Comparison of ENCODE assay signal across 10 cellular contexts in genomic region chr17:51029142-51029541, GRCh38.
DNase-seq lines count a peak whose midpoint lies in the region; ATAC-seq lines count a peak whose summit lies in the region.
"Had no signal": no experiment of that assay in that cellular context is flagged by ENCODE, and none has a peak within 500 bp of the region (broad histone marks: within the 10 kb centered on the region; RNA-seq: fewer than 3 reads in every experiment).

No MANE protein-coding gene starts in this region.

- H3K4me1 Mint-ChIP-seq in stimulated activated naive CD8-positive, alpha-beta T cell treated with anti-CD3 and anti-CD28 coated beads, Interleukin-15, Interleukin-2, amounts not matched to agents 100 ng/mL and 50 ng/mL, for 24 hours (ENCODE audit: low read depth), result peaks cover 25% of the 10 kb centered on the region
- peaks cover 20% of the 10 kb centered on the region for H3K4me1 Mint-ChIP-seq in activated naive CD8-positive, alpha-beta T cell treated with anti-CD3 and anti-CD28 coated beads, Interleukin-2, amount 10 ng/mL, durations not matched to agents 7 days and 5 days

- no peaks in the 10 kb centered on the region for H3K27me3 Mint-ChIP-seq in stimulated activated naive CD8-positive, alpha-beta T cell treated with anti-CD3 and anti-CD28 coated beads, Interleukin-15, Interleukin-2, amounts not matched to agents 100 ng/mL and 50 ng/mL, for 24 hours
- H3K27me3 Mint-ChIP-seq in activated naive CD8-positive, alpha-beta T cell treated with anti-CD3 and anti-CD28 coated beads, Interleukin-2, amount 10 ng/mL, durations not matched to agents 7 days and 5 days, result no peaks in the 10 kb centered on the region

- POLR2A ChIA-PET in activated naive CD8-positive, alpha-beta T cell treated with anti-CD3 and anti-CD28 coated beads, Interleukin-2, amount 10 ng/mL, durations not matched to agents 7 days and 5 days (lab: Charles Lee), result no interaction called here

- H3K36me3 Mint-ChIP-seq in stimulated activated naive CD8-positive, alpha-beta T cell treated with anti-CD3 and anti-CD28 coated beads, Interleukin-15, Interleukin-2, amounts not matched to agents 100 ng/mL and 50 ng/mL, for 24 hours (ENCODE audit: low read depth), result peaks cover 15% of the 10 kb centered on the region
- peaks cover 7% of the 10 kb centered on the region for H3K36me3 Mint-ChIP-seq in activated naive CD8-positive, alpha-beta T cell treated with anti-CD3 and anti-CD28 coated beads, Interleukin-2, amount 10 ng/mL, durations not matched to agents 7 days and 5 days

- H3K27ac Mint-ChIP-seq in stimulated activated naive CD8-positive, alpha-beta T cell treated with anti-CD3 and anti-CD28 coated beads, Interleukin-15, Interleukin-2, amounts not matched to agents 100 ng/mL and 50 ng/mL, for 24 hours, result peak overlapping the region; percentile 45
- H3K27ac Mint-ChIP-seq in activated naive CD8-positive, alpha-beta T cell treated with anti-CD3 and anti-CD28 coated beads, Interleukin-2, amount 10 ng/mL, durations not matched to agents 7 days and 5 days, result peak overlapping the region; percentile 90

- ATAC-seq in stimulated activated naive CD8-positive, alpha-beta T cell treated with anti-CD3 and anti-CD28 coated beads, Interleukin-15, Interleukin-2, amounts not matched to agents 100 U/mL and 50 U/mL, for 24 hours, result no peak
- ATAC-seq in activated naive CD8-positive, alpha-beta T cell treated with anti-CD3 and anti-CD28 coated beads, Interleukin-2, amount 10 ng/mL, durations not matched to agents 7 days and 5 days (ENCODE audit: low read depth), result no peak
- ATAC-seq in HG03432 (IDR thresholded peaks at IDR 0.05; ENCODE audit: unreplicated experiment) (no peak), HG02623 (IDR thresholded peaks at IDR 0.05; ENCODE audit: unreplicated experiment) (no peak)

- H3K4me1 ChIP-seq in muscle layer of duodenum (ENCODE audit: control insufficient read depth in 1 of 2, insufficient read depth in 2 of 2, low read length in 2 of 2), result peaks cover 5 to 7% of the 10 kb centered on the region in 2 donors

- DNase-seq in stimulated activated naive CD8-positive, alpha-beta T cell treated with anti-CD3 and anti-CD28 coated beads, Interleukin-15, Interleukin-2, amounts not matched to agents 100 U/mL and 50 U/mL, for 24 hours, result no peak
- DNase-seq in activated naive CD8-positive, alpha-beta T cell treated with anti-CD3 and anti-CD28 coated beads, Interleukin-2, amount 10 ng/mL, durations not matched to agents 7 days and 5 days, result no peak
- DNase-seq in posterior cingulate gyrus, result no peak
- no peak for DNase-seq in activated CD4-positive, CD25-positive, alpha-beta regulatory T cell (lab: John Stamatoyannopoulos, UW)
- DNase-seq: glutamatergic neuron had no signal

- intact Hi-C loops in posterior cingulate gyrus (cut with DNase I), result no loop called here

- H3K27me3 ChIP-seq in muscle layer of duodenum (ENCODE audit: low read depth, low read length), result no peaks in the 10 kb centered on the region
- H3K27me3 ChIP-seq: SJSA1 had no signal

- no peaks in the 10 kb centered on the region for H3K9me3 Mint-ChIP-seq in stimulated activated naive CD8-positive, alpha-beta T cell treated with anti-CD3 and anti-CD28 coated beads, Interleukin-15, Interleukin-2, amounts not matched to agents 100 ng/mL and 50 ng/mL, for 24 hours
- H3K9me3 Mint-ChIP-seq in activated naive CD8-positive, alpha-beta T cell treated with anti-CD3 and anti-CD28 coated beads, Interleukin-2, amount 10 ng/mL, durations not matched to agents 7 days and 5 days, result no peaks in the 10 kb centered on the region

- no peaks in the 10 kb centered on the region for H3K9me3 ChIP-seq in muscle layer of duodenum (ENCODE audit: control insufficient read depth in 1 of 2, low read length in 2 of 2)
- H3K9me3 ChIP-seq: SJSA1 had no signal

- peak overlapping the region; percentile 35 for H3K4me3 Mint-ChIP-seq in stimulated activated naive CD8-positive, alpha-beta T cell treated with anti-CD3 and anti-CD28 coated beads, Interleukin-15, Interleukin-2, amounts not matched to agents 100 ng/mL and 50 ng/mL, for 24 hours
- H3K4me3 Mint-ChIP-seq in activated naive CD8-positive, alpha-beta T cell treated with anti-CD3 and anti-CD28 coated beads, Interleukin-2, amount 10 ng/mL, durations not matched to agents 7 days and 5 days, result peak overlapping the region; percentile 79

- H3K36me3 ChIP-seq in muscle layer of duodenum (ENCODE audit: control insufficient read depth in 1 of 2, insufficient read depth in 2 of 2, low read length in 2 of 2), result no peaks in the 10 kb centered on the region

- H3K4me3 ChIP-seq in muscle layer of duodenum (ENCODE audit: low read depth in 1 of 2, low read length in 2 of 2), result peak overlapping the region in 1 of 2 donors; percentile 41

- H3K27ac ChIP-seq in muscle layer of duodenum (ENCODE audit: low read length), result peak overlapping the region; percentile 64
